In the genomic region with DNA sequence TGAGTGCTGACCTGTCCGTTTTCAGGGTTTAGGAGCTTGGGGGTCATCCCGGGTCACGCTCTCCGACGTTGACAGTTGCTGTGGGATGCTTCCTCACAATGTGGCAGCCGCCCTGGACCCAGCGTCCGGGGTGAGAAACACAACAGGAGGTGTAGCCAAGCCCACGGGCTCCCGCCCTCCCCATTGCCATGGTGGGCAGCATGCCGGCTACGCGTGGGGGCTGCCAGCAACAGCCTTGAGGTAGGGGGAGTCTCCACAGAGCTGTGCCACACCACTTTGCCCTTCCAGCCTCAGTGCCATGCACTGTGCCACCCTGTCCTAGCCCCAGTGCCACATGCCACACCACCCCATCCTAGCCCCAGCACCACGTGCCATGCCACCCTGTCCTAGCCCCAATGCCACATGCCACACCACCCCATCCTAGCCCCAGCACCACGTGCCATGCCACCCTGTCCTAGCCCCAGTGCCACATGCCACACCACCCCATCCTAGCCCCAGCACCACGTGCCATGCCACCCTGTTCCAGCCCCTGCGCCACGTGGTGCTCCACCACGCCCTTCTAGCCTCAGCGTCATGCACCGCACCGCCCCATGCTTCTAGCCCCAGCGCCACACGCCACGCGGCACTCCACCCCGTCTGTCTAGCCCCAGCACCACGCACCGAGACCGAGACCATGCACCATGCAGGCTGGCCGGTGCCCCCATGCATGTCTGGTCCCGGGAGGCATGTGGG, we compare ENCODE assay signal across 27 cellular contexts. TPM values are rescaled to one million over a fixed set of nuclear protein-coding genes. Genes with fewer than 3 reads are reported as not detected.
A peak's percentile ranks its signal among the peaks of the same experiment; 100 is the strongest.
DNase-seq lines count a peak whose midpoint lies in the region; ATAC-seq, FAIRE-seq and TF ChIP-seq lines count a peak whose summit lies in the region.
"Had no signal": no experiment of that assay in that cellular context is flagged by ENCODE, and none has a peak within 500 bp of the region (broad histone marks: within the 10 kb centered on the region; RNA-seq: fewer than 3 reads in every experiment).

No MANE protein-coding gene starts in this region.

- H3K27ac ChIP-seq in BLaER1 treated with 17β-estradiol and CSF1 and Interleukin-3, amounts not matched to agents 10 nM and 100 nM: no peak overlapping the region
- H3K27ac ChIP-seq in H1 (ENCODE audit: low read depth, low read length) (no peak overlapping the region), neuronal stem cell (replicated peaks; ENCODE audit: low read length) (no peak overlapping the region)
- H3K27ac ChIP-seq: KMS-11, SJSA1 had no signal

- H3K4me1 Mint-ChIP-seq in activated naive CD4-positive, alpha-beta T cell treated with anti-CD3 and anti-CD28 coated beads, Interleukin-2, amount 10 ng/mL, durations not matched to agents 7 days and 5 days: no peaks in the 10 kb centered on the region
- no peaks in the 10 kb centered on the region for H3K4me1 Mint-ChIP-seq in mesothelial cell of epicardium
- H3K4me1 Mint-ChIP-seq: CD4-positive, alpha-beta memory T cell had no signal

- H3K79me2 ChIP-seq in H1 (ENCODE audit: control insufficient read depth in 1 of 2, insufficient read depth in 2 of 2, low read length in 2 of 2): no peaks in the 10 kb centered on the region

- no peak for FAIRE-seq in H1 (lab: Jason Lieb, UNC)
- FAIRE-seq: G401.6, RCC 7860 had no signal

- H2BK120ac ChIP-seq in H1 (replicated peaks; ENCODE audit: low read depth, low read length) (no peak overlapping the region), neuronal stem cell (ENCODE audit: low read depth, low read length) (no peak overlapping the region)

- peak overlapping the region in 6 of 11 experiments; percentile 7 to 86 (median 52); a peak in 9 of 22 replicates for H3K4me2 ChIP-seq in BLaER1 treated with 17β-estradiol and CSF1 and Interleukin-3, amounts not matched to agents 10 nM and 100 nM
- H3K4me2 ChIP-seq in H1 (ENCODE audit: insufficient read depth in 1 of 2, low read depth in 2 of 2, low read length in 2 of 2) (no peak overlapping the region), neuronal stem cell (ENCODE audit: insufficient read depth, low read length, poor library complexity, severe bottlenecking) (no peak overlapping the region)
- H3K4me2 ChIP-seq: KMS-11 had no signal

- H3K27me3 Mint-ChIP-seq in activated naive CD4-positive, alpha-beta T cell treated with anti-CD3 and anti-CD28 coated beads, Interleukin-2, amount 10 ng/mL, durations not matched to agents 7 days and 5 days: no peaks in the 10 kb centered on the region
- H3K27me3 Mint-ChIP-seq in mesothelial cell of epicardium (ENCODE audit: low read depth): no peaks in the 10 kb centered on the region
- H3K27me3 Mint-ChIP-seq: CD4-positive, alpha-beta memory T cell had no signal

- peaks cover 33 to 88% (median 70%) of the 10 kb centered on the region in 10 experiments for H3K4me1 ChIP-seq in BLaER1 treated with 17β-estradiol and CSF1 and Interleukin-3, amounts not matched to agents 10 nM and 100 nM
- H3K4me1 ChIP-seq in H1 (replicated peaks in 1 of 4; ENCODE audit: control insufficient read depth in 3 of 4, insufficient read depth in 4 of 4, low read length in 3 of 4) (peaks cover 0 to 5% (median 2%) of the 10 kb centered on the region in 4 experiments; a peak in 3 of 7 replicates), neuronal stem cell (ENCODE audit: control insufficient read depth in 2 of 2, insufficient read depth in 1 of 2, low read depth in 1 of 2, low read length in 2 of 2) (peaks cover 4 to 10% of the 10 kb centered on the region in 2 donors)

- H2AK5ac ChIP-seq in H1 (ENCODE audit: low read depth, low read length) (no peak overlapping the region), neuronal stem cell (ENCODE audit: low read depth, low read length) (no peak overlapping the region)

- H3K4ac ChIP-seq in H1 (replicated peaks; ENCODE audit: insufficient read length, low read depth, low read length): no peak overlapping the region
- H3K4ac ChIP-seq in neuronal stem cell (ENCODE audit: low read length): no peak overlapping the region

- H2BK12ac ChIP-seq in H1 (ENCODE audit: low read depth, low read length) (0 out of 2 replicates have a peak overlapping the region, but pooled peaks have one; percentile 60), neuronal stem cell (ENCODE audit: low read length) (peak overlapping the region; percentile 58)

- no peaks in the 10 kb centered on the region for H3K9me3 Mint-ChIP-seq in activated naive CD4-positive, alpha-beta T cell treated with anti-CD3 and anti-CD28 coated beads, Interleukin-2, amount 10 ng/mL, durations not matched to agents 7 days and 5 days
- no peaks in the 10 kb centered on the region for H3K9me3 Mint-ChIP-seq in mesothelial cell of epicardium
- H3K9me3 Mint-ChIP-seq: CD4-positive, alpha-beta memory T cell had no signal

- no peaks in the 10 kb centered on the region for H3K23me2 ChIP-seq in H1 (ENCODE audit: low read depth, low read length)

- peaks cover 0 to 6% (median 0%) of the 10 kb centered on the region in 11 experiments; a peak in 1 of 22 replicates for H3K27me3 ChIP-seq in BLaER1 treated with 17β-estradiol and CSF1 and Interleukin-3, amounts not matched to agents 10 nM and 100 nM
- no peaks in the 10 kb centered on the region; a peak in 1 of 7 replicates for H3K27me3 ChIP-seq in H1 (replicated peaks in 1 of 4; ENCODE audit: control insufficient read depth in 3 of 4, extremely low read depth in 1 of 4, insufficient read depth in 3 of 4, low read length in 3 of 4)
- H3K27me3 ChIP-seq in neuronal stem cell (ENCODE audit: control insufficient read depth in 3 of 3, insufficient read depth in 3 of 3, low read depth in 1 of 3, low read length in 3 of 3): no peaks in the 10 kb centered on the region
- H3K27me3 ChIP-seq: SJSA1 had no signal

- H4K8ac ChIP-seq in H1 (ENCODE audit: extremely low read depth, insufficient read depth, low read length) (no peak overlapping the region), neuronal stem cell (ENCODE audit: low read depth, low read length) (peak overlapping the region; percentile 43)

- no peak overlapping the region for H4K5ac ChIP-seq in H1 (ENCODE audit: insufficient read length, low read depth, low read length)

- peak overlapping the region; percentile 28 for H3K27ac Mint-ChIP-seq in activated naive CD4-positive, alpha-beta T cell treated with anti-CD3 and anti-CD28 coated beads, Interleukin-2, amount 10 ng/mL, durations not matched to agents 7 days and 5 days
- no peak overlapping the region for H3K27ac Mint-ChIP-seq in mesothelial cell of epicardium
- H3K27ac Mint-ChIP-seq: CD4-positive, alpha-beta memory T cell had no signal

- no peaks in the 10 kb centered on the region for H3K36me3 Mint-ChIP-seq in activated naive CD4-positive, alpha-beta T cell treated with anti-CD3 and anti-CD28 coated beads, Interleukin-2, amount 10 ng/mL, durations not matched to agents 7 days and 5 days
- peaks cover 13% of the 10 kb centered on the region for H3K36me3 Mint-ChIP-seq in mesothelial cell of epicardium

- no peak for TF ChIP-seq RAD21 in H1 (IDR thresholded peaks at IDR 0.05 in 1 of 2, conservative IDR thresholded peaks at IDR 0.05 in 1 of 2; ENCODE audit: low read depth in 2 of 2, low read length in 2 of 2)

- WGBS in H1 (ENCODE audit: extremely low coverage in 1 of 2, insufficient coverage in 1 of 2, insufficient read length in 1 of 2, insufficient replicate concordance in 2 of 2, low coverage in 1 of 2, low lambda C conversion rate in 2 of 2, missing lambda C conversion rate in 1 of 2), 2 experiments: 89% methylated on average over 32 of the region's 32 CpGs; no CpG with 5 or more reads in 1 of the 2 experiments
- no CpG with 5 or more reads among the region's 32 CpGs for WGBS in neuronal stem cell (ENCODE audit: extremely low coverage in 2 of 2, insufficient read length in 2 of 2, insufficient replicate concordance in 1 of 2), 2 donors

- H3K4me3 Mint-ChIP-seq in activated naive CD4-positive, alpha-beta T cell treated with anti-CD3 and anti-CD28 coated beads, Interleukin-2, amount 10 ng/mL, durations not matched to agents 7 days and 5 days: no peak overlapping the region
- no peak overlapping the region for H3K4me3 Mint-ChIP-seq in mesothelial cell of epicardium
- H3K4me3 Mint-ChIP-seq: CD4-positive, alpha-beta memory T cell had no signal

- no peak overlapping the region for H2BK5ac ChIP-seq in H1 (ENCODE audit: low read depth, low read length)
- H2BK5ac ChIP-seq in neuronal stem cell (ENCODE audit: low read length): no peak overlapping the region

- DNase-seq in activated naive CD4-positive, alpha-beta T cell treated with anti-CD3 and anti-CD28 coated beads, Interleukin-2, amount 10 ng/mL, durations not matched to agents 7 days and 5 days: no peak
- DNase-seq in activated naive CD4-positive, alpha-beta T cell treated with anti-CD3 and anti-CD28 coated beads, Interleukin-2, amount 50 U/mL, for 16 hours: no peak
- DNase-seq in H1 (ENCODE audit: low read depth in 1 of 2, low spot score in 2 of 2) (no peak), neuronal stem cell (ENCODE audit: low spot score) (no peak), mesothelial cell of epicardium (ENCODE audit: low spot score in 2 of 2, unreplicated experiment in 2 of 2) (no peak), NOMO-1 treated with dmso at 0.1 percent for 144 hours (lab: John Stamatoyannopoulos, UW; ENCODE audit: unreplicated experiment) (no peak)
- DNase-seq: CD4-positive, alpha-beta memory T cell; COR-L47; DMS53; GOT3; IMR-90; NCI-H1048; NCI-H1417; NCI-H1694; NCI-H2029 treated with DMSO at 0.1 percent for 48 hours; NCI-H2227 treated with DMSO at 0.1 percent for 48 hours had no signal

- H3K9ac ChIP-seq in BLaER1 treated with 17β-estradiol and CSF1 and Interleukin-3, amounts not matched to agents 10 nM and 100 nM: no peak overlapping the region
- H3K9ac ChIP-seq in H1 (replicated peaks in 1 of 4; ENCODE audit: extremely low read depth in 1 of 4, low read depth in 3 of 4, low read length in 3 of 4): no peak overlapping the region
- peak overlapping the region; percentile 44 for H3K9ac ChIP-seq in neuronal stem cell (ENCODE audit: low read depth, low read length, poor library complexity)
- H3K9ac ChIP-seq: KMS-11 had no signal

- POLR2A ChIA-PET in H1 (lab: Charles Lee; ENCODE audit: partially characterized antibody): no interaction called here

- H3K23ac ChIP-seq in H1 (ENCODE audit: insufficient read length) (no peak overlapping the region), neuronal stem cell (ENCODE audit: low read depth, low read length, poor library complexity) (peak overlapping the region; percentile 99)

- TF ChIP-seq POLR2A in H1 (IDR thresholded peaks at IDR 0.05; ENCODE audit: control extremely low read depth in 1 of 2, low read depth in 2 of 2, low read length in 2 of 2): no peak

- no peak for ATAC-seq in GM21390 (IDR thresholded peaks at IDR 0.05; ENCODE audit: unreplicated experiment)
- ATAC-seq: HCT116 had no signal

- H4K91ac ChIP-seq in H1 (replicated peaks; ENCODE audit: insufficient read length, low read length) (no peak overlapping the region), neuronal stem cell (ENCODE audit: low read depth, low read length, poor library complexity) (no peak overlapping the region)

- TF ChIP-seq CTCF in H1 (IDR thresholded peaks at IDR 0.05; ENCODE audit: control extremely low read depth in 1 of 3, insufficient read depth in 1 of 3, low read depth in 1 of 3, low read length in 3 of 3) (no peak), mesothelial cell of epicardium (IDR thresholded peaks at IDR 0.05; ENCODE audit: unreplicated experiment) (no peak)

- CTCF ChIA-PET in activated naive CD4-positive, alpha-beta T cell treated with anti-CD3 and anti-CD28 coated beads, Interleukin-2, amount 10 ng/mL, durations not matched to agents 7 days and 5 days (lab: Charles Lee): no interaction called here
- CTCF ChIA-PET in H1 (lab: Charles Lee; ENCODE audit: partially characterized antibody): interaction anchor here (0.9 to 2.8 kb wide), 8 partner anchors 10 to 87 kb away, joined by 4 to 32 read pairs (median 7); no protein-coding TSS in a partner anchor

- no peak overlapping the region for H3K18ac ChIP-seq in H1 (ENCODE audit: extremely low read depth, low read length)
- peak overlapping the region; percentile 85 for H3K18ac ChIP-seq in neuronal stem cell (ENCODE audit: low read length)

- H3K14ac ChIP-seq in H1 (ENCODE audit: insufficient read length): no peak overlapping the region
- peak overlapping the region; percentile 56 for H3K14ac ChIP-seq in neuronal stem cell (ENCODE audit: low read length)

- no peak overlapping the region for H3K4me3 ChIP-seq in BLaER1 treated with 17β-estradiol and CSF1 and Interleukin-3, amounts not matched to agents 10 nM and 100 nM
- H3K4me3 ChIP-seq in H1 (ENCODE audit: extremely low read depth in 1 of 4, insufficient read depth in 2 of 4, low read depth in 3 of 4, low read length in 4 of 4): no peak overlapping the region
- no peak overlapping the region for H3K4me3 ChIP-seq in neuronal stem cell (ENCODE audit: low read length in 2 of 2)
- H3K4me3 ChIP-seq: SJSA1 had no signal

- H3K79me1 ChIP-seq in H1 (ENCODE audit: low read depth, low read length) (no peaks in the 10 kb centered on the region), neuronal stem cell (ENCODE audit: low read depth, low read length) (peaks cover 8% of the 10 kb centered on the region)

- no peak overlapping the region for H2BK20ac ChIP-seq in H1 (ENCODE audit: low read length)

- H2AFZ ChIP-seq in H1 (ENCODE audit: low read length) (no peak overlapping the region), neuronal stem cell (ENCODE audit: low read length) (no peak overlapping the region)

- peaks cover 0 to 76% (median 29%) of the 10 kb centered on the region in 11 experiments; a peak in 13 of 22 replicates for H4K20me1 ChIP-seq in BLaER1 treated with 17β-estradiol and CSF1 and Interleukin-3, amounts not matched to agents 10 nM and 100 nM
- peaks cover 0 to 5% of the 10 kb centered on the region in 2 experiments for H4K20me1 ChIP-seq in H1 (replicated peaks in 1 of 2; ENCODE audit: control insufficient read depth in 1 of 2, insufficient read depth in 2 of 2, low read length in 2 of 2)

- no peak overlapping the region for H2BK15ac ChIP-seq in H1 (ENCODE audit: low read length)
- no peak overlapping the region for H2BK15ac ChIP-seq in neuronal stem cell (ENCODE audit: low read length)

- no peak for TF ChIP-seq EP300 in H1 (IDR thresholded peaks at IDR 0.05; ENCODE audit: borderline replicate concordance in 1 of 2, low read depth in 2 of 2, low read length in 2 of 2)

- peaks cover 3 to 58% (median 44%) of the 10 kb centered on the region in 11 experiments; a peak in 20 of 22 replicates for H3K36me3 ChIP-seq in BLaER1 treated with 17β-estradiol and CSF1 and Interleukin-3, amounts not matched to agents 10 nM and 100 nM
- no peaks in the 10 kb centered on the region for H3K36me3 ChIP-seq in H1 (ENCODE audit: control insufficient read depth in 2 of 4, insufficient read depth in 4 of 4, low read length in 3 of 4)
- peaks cover 8 to 41% of the 10 kb centered on the region in 2 donors for H3K36me3 ChIP-seq in neuronal stem cell (replicated peaks in 1 of 2; ENCODE audit: control insufficient read depth in 2 of 2, insufficient read depth in 2 of 2, low read length in 2 of 2)

- H3K9me3 ChIP-seq in BLaER1 treated with 17β-estradiol and CSF1 and Interleukin-3, amounts not matched to agents 10 nM and 100 nM (replicated peaks in 1 of 11): no peaks in the 10 kb centered on the region
- no peaks in the 10 kb centered on the region for H3K9me3 ChIP-seq in H1 (ENCODE audit: insufficient read depth in 2 of 2, low read depth in 1 of 2, low read length in 1 of 2)
- no peaks in the 10 kb centered on the region for H3K9me3 ChIP-seq in neuronal stem cell (replicated peaks in 1 of 2; ENCODE audit: control insufficient read depth in 2 of 2, insufficient read depth in 1 of 2, low read depth in 1 of 2, low read length in 2 of 2)
- H3K9me3 ChIP-seq: SJSA1 had no signal

- H3K56ac ChIP-seq in H1 (replicated peaks; ENCODE audit: insufficient read length, low read depth, low read length): no peak overlapping the region

RNA-seq across cellular contexts. Expression of gene HGFAC, which starts 8.5 kb away (rescaled TPM):
- total RNA-seq in H1 (2021; fragmentation: NEBNext Ultra II Directional; extraction: Animal tissue kit (Norgen Biotek cat#: 25700)): 0.15 TPM in 1 of 2 replicates, not detected in the other
- polyA plus RNA-seq in H1 (2011; rRNA removed): 0.14 and 0.35 TPM in 2 replicates
- polyA plus RNA-seq in H1 (2011; cell fraction: cytosol; rRNA removed): 0.34 TPM
- polyA plus RNA-seq in H1 (2011; cell fraction: nucleus; rRNA removed): 2.4 TPM
- polyA plus RNA-seq in H1 (2012, experiment 1 of 2): 0.60 TPM in 1 of 4 replicates, not detected in the others
- not detected for polyA plus RNA-seq in H1 (2012, experiment 2 of 2)
- polyA plus RNA-seq in H1 (2013, experiment 1 of 2): 0.10 TPM
- polyA plus RNA-seq in H1 (2013, experiment 2 of 2): 0.07 TPM
- not detected in 2 replicates for polyA minus RNA-seq in H1 (2011; rRNA and poly(A)+ RNA removed)
- polyA minus RNA-seq in H1 (2011; cell fraction: cytosol; rRNA and poly(A)+ RNA removed): not detected
- polyA minus RNA-seq in H1 (2011; cell fraction: nucleus; rRNA and poly(A)+ RNA removed): not detected
- polyA plus RNA-seq in neuronal stem cell (2013, experiment 1 of 2): 0.59 TPM
- polyA plus RNA-seq in neuronal stem cell (2013, experiment 2 of 2): 0.61 TPM
- 1.9 to 2.5 TPM (median 2.0 TPM) in 3 replicates for total RNA-seq in mesothelial cell of epicardium
- total RNA-seq: A172, Daoy, IMR-90, NCI-H460 had no signal
- polyA plus RNA-seq: BJ; CD4-positive, alpha-beta memory T cell had no signal

RNA-seq across cellular contexts. Expression of gene DOK7, which starts 29.8 kb away (rescaled TPM):
- total RNA-seq in H1 (2021; fragmentation: NEBNext Ultra II Directional; extraction: Animal tissue kit (Norgen Biotek cat#: 25700)): not detected in 2 replicates
- 0.32 and 0.36 TPM in 2 replicates for polyA plus RNA-seq in H1 (2011; rRNA removed)
- 0.19 TPM for polyA plus RNA-seq in H1 (2011; cell fraction: cytosol; rRNA removed)
- polyA plus RNA-seq in H1 (2011; cell fraction: nucleus; rRNA removed): 0.27 TPM
- polyA plus RNA-seq in H1 (2012, experiment 1 of 2): 0.09 to 0.32 TPM (median 0.25 TPM) in 3 of 4 replicates, not detected in the other
- 0.09 TPM for polyA plus RNA-seq in H1 (2012, experiment 2 of 2)
- polyA plus RNA-seq in H1 (2013, experiment 1 of 2): 0.14 TPM
- 0.13 TPM for polyA plus RNA-seq in H1 (2013, experiment 2 of 2)
- polyA minus RNA-seq in H1 (2011; rRNA and poly(A)+ RNA removed): not detected in 2 replicates
- polyA minus RNA-seq in H1 (2011; cell fraction: cytosol; rRNA and poly(A)+ RNA removed): not detected
- polyA minus RNA-seq in H1 (2011; cell fraction: nucleus; rRNA and poly(A)+ RNA removed): not detected
- 0.14 TPM for polyA plus RNA-seq in neuronal stem cell (2013, experiment 1 of 2)
- 0.11 TPM for polyA plus RNA-seq in neuronal stem cell (2013, experiment 2 of 2)
- total RNA-seq in mesothelial cell of epicardium: 4.0 to 4.8 TPM (median 4.5 TPM) in 3 replicates
- total RNA-seq: CD4-positive, alpha-beta memory T cell; IMR-90 had no signal
- polyA plus RNA-seq: BJ, IMR-90 had no signal

Comparison
In these comparisons a context has a peak if more than half of its experiments do, and no peak if none do; other contexts are left out.
1. H3K4me2 ChIP-seq: peak in BLaER1 treated with 17β-estradiol and CSF1 and Interleukin-3, amounts not matched to agents 10 nM and 100 nM (6 of 11); none in H1 (0 of 2) and neuronal stem cell (single experiment).